In genomic region chr16:75250809-75251279, GRCh38 we compare ENCODE assay signal across 1 cellular context.
TF ChIP-seq lines count a peak whose summit lies in the region.

No MANE protein-coding gene starts in this region.

TF ChIP-seq in GM23338, 12 proteins besides CTCF, POLR2A, EP300 and RAD21 (continued from another document):
- TF ChIP-seq REST (IDR thresholded peaks at IDR 0.05; ENCODE audit: unreplicated experiment) (no peak), POLR2AphosphoS5 (IDR thresholded peaks at IDR 0.05; ENCODE audit: low read depth) (no peak), EZH2phosphoT487 (IDR thresholded peaks at IDR 0.05; ENCODE audit: unreplicated experiment) (no peak), STAT1 (IDR thresholded peaks at IDR 0.05; ENCODE audit: unreplicated experiment) (no peak), ETS1 (IDR thresholded peaks at IDR 0.05) (no peak), ZNF462 (CRISPR knock-in tag; IDR thresholded peaks at IDR 0.05) (no peak), EZH2 (IDR thresholded peaks at IDR 0.05; ENCODE audit: low read depth, unreplicated experiment) (no peak)
